ENCODE assay signal across 1 cellular context in the genomic region with DNA sequence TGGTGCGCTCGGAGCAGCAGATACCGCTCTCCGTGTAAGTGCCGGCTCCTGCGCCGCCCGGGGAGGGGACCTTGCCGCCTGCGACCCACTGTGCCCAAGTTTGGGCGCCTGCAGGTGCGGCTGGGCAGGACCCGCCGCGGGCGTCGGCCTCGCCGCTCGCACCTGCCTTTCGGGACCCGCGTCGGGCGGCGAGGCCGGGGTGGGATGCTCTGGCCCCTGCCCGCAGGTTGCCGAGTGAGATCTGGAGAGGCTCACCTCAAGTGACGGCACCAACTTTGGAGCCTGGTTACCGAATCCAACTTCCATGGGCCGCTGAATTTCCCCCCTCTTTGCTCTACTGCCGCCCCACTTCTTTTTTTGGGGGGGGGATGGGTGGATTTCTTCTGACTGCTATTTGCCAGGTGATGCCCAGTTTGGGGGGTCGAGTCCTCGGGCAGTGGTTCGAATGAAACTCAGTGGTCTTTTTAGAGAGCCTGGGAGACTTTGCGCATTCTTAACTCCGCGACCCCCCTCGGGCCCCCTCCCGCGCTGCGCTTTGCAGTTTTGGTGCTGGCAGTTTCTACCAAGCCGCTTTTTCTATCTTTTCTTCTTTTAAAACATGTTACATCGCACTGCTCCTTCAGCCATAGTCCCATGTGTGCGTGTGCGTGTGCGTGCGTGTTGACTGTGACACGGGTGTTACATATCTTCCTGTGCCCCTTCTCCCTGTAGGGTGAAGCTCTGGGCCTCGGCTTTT.
TF ChIP-seq lines count a peak whose summit lies in the region.

No MANE protein-coding gene starts in this region.

TF ChIP-seq in HEK293, 187 proteins besides CTCF, POLR2A, EP300 and RAD21 (continued from another document):
- TF ChIP-seq PRDM2 (tag by site-specific recombination; IDR thresholded peaks at IDR 0.05; ENCODE audit: borderline replicate concordance) (no peak), KLF17 (tag by site-specific recombination; IDR thresholded peaks at IDR 0.05) (no peak), ZNF621 (tag by site-specific recombination; IDR thresholded peaks at IDR 0.05) (no peak), ZNF664 (tag by site-specific recombination; IDR thresholded peaks at IDR 0.05) (no peak), ZIC2 (tag by site-specific recombination; IDR thresholded peaks at IDR 0.05) (no peak), ZNF394 (tag by site-specific recombination; IDR thresholded peaks at IDR 0.05; ENCODE audit: borderline replicate concordance) (peak; percentile 41; the same call in 1 of the 2 replicates)
